ENCODE assay signal across 8 cellular contexts in the genomic region with DNA sequence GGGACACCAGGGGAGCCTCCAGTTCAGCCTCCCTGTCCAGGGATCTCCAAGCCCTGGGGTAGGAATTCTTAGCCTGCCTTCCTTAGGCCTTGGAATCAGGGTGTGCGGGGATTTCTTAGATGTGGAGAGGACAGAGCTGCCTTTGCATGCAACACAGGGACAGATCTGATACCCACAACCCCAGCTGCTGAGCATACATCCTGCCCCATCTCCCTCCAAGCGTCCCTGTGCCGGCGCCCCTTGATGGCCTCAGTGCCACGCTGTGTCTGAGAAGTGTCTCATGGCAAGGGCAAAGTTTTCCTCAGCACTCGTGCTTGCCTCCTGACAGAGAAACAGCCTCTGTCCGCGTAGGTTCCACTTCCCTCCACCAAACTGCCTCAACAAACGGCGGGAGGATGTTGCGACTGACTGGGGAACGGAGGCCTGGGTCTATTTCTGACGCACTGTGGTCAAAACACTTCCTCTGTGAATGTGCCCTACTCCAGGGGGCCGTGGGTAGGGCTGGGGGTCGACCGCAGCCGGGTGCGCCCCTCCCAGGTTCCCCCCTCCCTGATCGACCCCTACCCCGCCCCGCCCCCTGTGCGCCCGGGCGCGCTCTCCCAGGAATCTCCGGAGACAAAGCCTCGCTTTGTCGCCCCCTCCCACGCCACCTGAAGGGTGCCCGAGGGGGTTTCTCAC. TPM values are rescaled to one million over a fixed set of nuclear protein-coding genes. Genes with fewer than 3 reads are reported as not detected.
DNase-seq lines count a peak whose midpoint lies in the region; ATAC-seq, FAIRE-seq and TF ChIP-seq lines count a peak whose summit lies in the region.

No MANE protein-coding gene starts in this region.

- no peak for TF ChIP-seq EP300 in H1 (IDR thresholded peaks at IDR 0.05; ENCODE audit: borderline replicate concordance in 1 of 2, low read depth in 2 of 2, low read length in 2 of 2)

- TF ChIP-seq CTCF in NB4 (IDR thresholded peaks at IDR 0.05; ENCODE audit: low read depth, low read length), result no peak
- TF ChIP-seq CTCF in H1 (IDR thresholded peaks at IDR 0.05; ENCODE audit: control extremely low read depth in 1 of 3, insufficient read depth in 1 of 3, low read depth in 1 of 3, low read length in 3 of 3), result no peak

- peak overlapping the region; percentile 98 for H3K27ac Mint-ChIP-seq in activated CD4-positive, alpha-beta memory T cell treated with anti-CD3 and anti-CD28 coated beads, Interleukin-2, amount 10 ng/mL, durations not matched to agents 7 days and 5 days
- H3K27ac Mint-ChIP-seq in naive B cell, result peak overlapping the region; percentile 100

- H2BK15ac ChIP-seq in H1 (ENCODE audit: low read length), result no peak overlapping the region; the same call in 1 of the 2 replicates

- peak overlapping the region; percentile 86; the same call in 1 of the 2 replicates for H2BK5ac ChIP-seq in H1 (ENCODE audit: low read depth, low read length)

- TF ChIP-seq RAD21 in H1 (IDR thresholded peaks at IDR 0.05 in 1 of 2, conservative IDR thresholded peaks at IDR 0.05 in 1 of 2; ENCODE audit: low read depth in 2 of 2, low read length in 2 of 2), result no peak

- TF ChIP-seq POLR2A in NB4 (IDR thresholded peaks at IDR 0.05; ENCODE audit: extremely low read depth, insufficient read length) (peak; percentile 46), H1 (IDR thresholded peaks at IDR 0.05; ENCODE audit: control extremely low read depth in 1 of 2, low read depth in 2 of 2, low read length in 2 of 2) (no peak)

- no peak overlapping the region for H2AK5ac ChIP-seq in H1 (ENCODE audit: low read depth, low read length)

- peaks cover 18% of the 10 kb centered on the region; the same call in 1 of the 2 replicates for H3K79me2 ChIP-seq in GM23248 (ENCODE audit: insufficient read depth)
- no peaks in the 10 kb centered on the region; a peak in 1 of 4 replicates for H3K79me2 ChIP-seq in H1 (ENCODE audit: control insufficient read depth in 1 of 2, insufficient read depth in 2 of 2, low read length in 2 of 2)

- DNase-seq in GF-D8 (lab: John Stamatoyannopoulos, UW), result peak; percentile 22
- DNase-seq in GM23248, result peak; percentile 69
- DNase-seq in NB4 (ENCODE audit: low read depth), result peak; percentile 93
- DNase-seq in activated CD4-positive, alpha-beta memory T cell treated with anti-CD3 and anti-CD28 coated beads, Interleukin-2, amount 10 ng/mL, durations not matched to agents 7 days and 5 days, result peak; percentile 79
- no peak for DNase-seq in H1 (ENCODE audit: low read depth in 1 of 2, low spot score in 2 of 2)
- peak; percentile 96 for DNase-seq in naive B cell

- no peak overlapping the region for H2BK20ac ChIP-seq in H1 (ENCODE audit: low read length)

- H3K27ac ChIP-seq in GM23248 (peak overlapping the region; percentile 41), H1 (ENCODE audit: low read depth, low read length) (no peak overlapping the region), stomach smooth muscle (ENCODE audit: low read length) (no peak overlapping the region)

- H4K20me1 ChIP-seq in GM23248 (ENCODE audit: insufficient read depth), result no peaks in the 10 kb centered on the region
- peaks cover 0 to 2% of the 10 kb centered on the region in 2 experiments for H4K20me1 ChIP-seq in H1 (replicated peaks in 1 of 2; ENCODE audit: control insufficient read depth in 1 of 2, insufficient read depth in 2 of 2, low read length in 2 of 2)

- H4K8ac ChIP-seq in H1 (ENCODE audit: extremely low read depth, insufficient read depth, low read length), result peak overlapping the region; percentile 62

- H3K56ac ChIP-seq in H1 (replicated peaks; ENCODE audit: insufficient read length, low read depth, low read length), result no peak overlapping the region

- no peak overlapping the region for H2BK12ac ChIP-seq in H1 (ENCODE audit: low read depth, low read length)

- no peaks in the 10 kb centered on the region for H3K27me3 Mint-ChIP-seq in activated CD4-positive, alpha-beta memory T cell treated with anti-CD3 and anti-CD28 coated beads, Interleukin-2, amount 10 ng/mL, durations not matched to agents 7 days and 5 days
- no peaks in the 10 kb centered on the region for H3K27me3 Mint-ChIP-seq in naive B cell

- H3K9me3 ChIP-seq in GM23248 (ENCODE audit: low read depth), result no peaks in the 10 kb centered on the region
- no peaks in the 10 kb centered on the region for H3K9me3 ChIP-seq in H1 (ENCODE audit: insufficient read depth in 2 of 2, low read depth in 1 of 2, low read length in 1 of 2)
- no peaks in the 10 kb centered on the region for H3K9me3 ChIP-seq in stomach smooth muscle (ENCODE audit: control insufficient read depth in 2 of 2, low read length in 2 of 2)

- H2AFZ ChIP-seq in GM23248 (peak overlapping the region; percentile 82), H1 (ENCODE audit: low read length) (0 out of 2 replicates have a peak overlapping the region, but pooled peaks have one; percentile 15)

- H3K9me2 ChIP-seq in GM23248 (ENCODE audit: insufficient read depth), result no peaks in the 10 kb centered on the region

- no peak overlapping the region for H2BK120ac ChIP-seq in H1 (replicated peaks; ENCODE audit: low read depth, low read length)

- H3K18ac ChIP-seq in H1 (ENCODE audit: extremely low read depth, low read length), result peak overlapping the region; percentile 49

- peak overlapping the region; percentile 97 for H3K4me3 Mint-ChIP-seq in activated CD4-positive, alpha-beta memory T cell treated with anti-CD3 and anti-CD28 coated beads, Interleukin-2, amount 10 ng/mL, durations not matched to agents 7 days and 5 days
- peak overlapping the region; percentile 94 to 100 (median 99) for H3K4me3 Mint-ChIP-seq in naive B cell

- POLR2A ChIA-PET in activated CD4-positive, alpha-beta memory T cell treated with anti-CD3 and anti-CD28 coated beads, Interleukin-2, amount 10 ng/mL, durations not matched to agents 7 days and 5 days (lab: Charles Lee), result interaction anchor here (0.9 to 13.3 kb wide), 13 partner anchors 9 to 236 kb away, joined by 3 to 243 read pairs (median 8); partner anchors contain the start of genes AK9, CD164, FIG4 and PPIL6
- POLR2A ChIA-PET in H1 (lab: Charles Lee; ENCODE audit: partially characterized antibody), result interaction anchor here (1.2 to 7.5 kb wide), 3 partner anchors 8 to 44 kb away, joined by 3 to 85 read pairs (median 10); partner anchors contain the start of genes PPIL6 and SMPD2

- peak overlapping the region; percentile 83 for H3K4me3 ChIP-seq in GM23248
- H3K4me3 ChIP-seq in NB4 (ENCODE audit: low read depth, low read length), result peak overlapping the region; percentile 73
- peak overlapping the region; percentile 60 to 91 (median 84) for H3K4me3 ChIP-seq in H1 (ENCODE audit: extremely low read depth in 1 of 4, insufficient read depth in 2 of 4, low read depth in 3 of 4, low read length in 4 of 4)
- peak overlapping the region; percentile 73 to 83 for H3K4me3 ChIP-seq in stomach smooth muscle (ENCODE audit: low read length in 2 of 2)

- peak overlapping the region; percentile 15 for H4K5ac ChIP-seq in H1 (ENCODE audit: insufficient read length, low read depth, low read length)

- H3K23me2 ChIP-seq in H1 (ENCODE audit: low read depth, low read length), result peaks cover 8% of the 10 kb centered on the region

- H3K27me3 ChIP-seq in GM23248 (replicated peaks; ENCODE audit: insufficient read depth) (no peaks in the 10 kb centered on the region), H1 (replicated peaks in 1 of 4; ENCODE audit: control insufficient read depth in 3 of 4, extremely low read depth in 1 of 4, insufficient read depth in 3 of 4, low read length in 3 of 4) (no peaks in the 10 kb centered on the region), stomach smooth muscle (ENCODE audit: control insufficient read depth in 1 of 2, insufficient read depth in 2 of 2, low read length in 2 of 2) (peaks cover 2 to 23% of the 10 kb centered on the region in 2 donors)

- CTCF ChIA-PET in activated CD4-positive, alpha-beta memory T cell treated with anti-CD3 and anti-CD28 coated beads, Interleukin-2, amount 10 ng/mL, durations not matched to agents 7 days and 5 days (lab: Charles Lee), result interaction anchor here (0.8 to 6.6 kb wide), 7 partner anchors 13 to 585 kb away, joined by 3 to 36 read pairs (median 8); partner anchors contain the start of genes CD164, PPIL6 and SMPD2
- CTCF ChIA-PET in H1 (lab: Charles Lee; ENCODE audit: partially characterized antibody), result interaction anchor here (0.7 to 7.5 kb wide), 3 partner anchors 11 to 241 kb away, joined by 3 to 63 read pairs (median 7); partner anchors contain the start of genes PPIL6 and SMPD2

- H3K4me1 ChIP-seq in GM23248 (ENCODE audit: insufficient read depth) (peaks cover 21% of the 10 kb centered on the region), H1 (replicated peaks in 1 of 4; ENCODE audit: control insufficient read depth in 3 of 4, insufficient read depth in 4 of 4, low read length in 3 of 4) (peaks cover 4 to 17% (median 11%) of the 10 kb centered on the region in 4 experiments), stomach smooth muscle (ENCODE audit: control insufficient read depth, insufficient read depth, low read length) (peaks cover 17% of the 10 kb centered on the region)

- H3K4me1 Mint-ChIP-seq in activated CD4-positive, alpha-beta memory T cell treated with anti-CD3 and anti-CD28 coated beads, Interleukin-2, amount 10 ng/mL, durations not matched to agents 7 days and 5 days, result peaks cover 82% of the 10 kb centered on the region
- H3K4me1 Mint-ChIP-seq in naive B cell, result peaks cover 63 to 90% (median 84%) of the 10 kb centered on the region in 3 donors

- peaks cover 7% of the 10 kb centered on the region; the same call in 1 of the 2 replicates for H3K36me3 ChIP-seq in GM23248 (ENCODE audit: low read depth)
- peaks cover 0 to 16% (median 8%) of the 10 kb centered on the region in 4 experiments; a peak in 5 of 8 replicates for H3K36me3 ChIP-seq in H1 (ENCODE audit: control insufficient read depth in 2 of 4, insufficient read depth in 4 of 4, low read length in 3 of 4)
- H3K36me3 ChIP-seq in stomach smooth muscle (ENCODE audit: control insufficient read depth in 2 of 2, insufficient read depth in 2 of 2, low read length in 2 of 2), result no peaks in the 10 kb centered on the region

- no peak for FAIRE-seq in H1 (lab: Jason Lieb, UNC)

- peaks cover 42% of the 10 kb centered on the region for H3K36me3 Mint-ChIP-seq in activated CD4-positive, alpha-beta memory T cell treated with anti-CD3 and anti-CD28 coated beads, Interleukin-2, amount 10 ng/mL, durations not matched to agents 7 days and 5 days (ENCODE audit: low read depth)
- H3K36me3 Mint-ChIP-seq in naive B cell, result no peaks in the 10 kb centered on the region

- peak overlapping the region; percentile 63 for H3K4me2 ChIP-seq in GM23248 (ENCODE audit: unreplicated experiment)
- peak overlapping the region; percentile 86 to 87 for H3K4me2 ChIP-seq in H1 (ENCODE audit: insufficient read depth in 1 of 2, low read depth in 2 of 2, low read length in 2 of 2)

- in situ Hi-C loops in GM23248 (cut with MboI), result no loop called here

- no peak overlapping the region for H4K91ac ChIP-seq in H1 (replicated peaks; ENCODE audit: insufficient read length, low read length)

- H3K4ac ChIP-seq in H1 (replicated peaks; ENCODE audit: insufficient read length, low read depth, low read length), result peak overlapping the region; percentile 47

- ATAC-seq in naive B cell (ENCODE audit: low read depth in 2 of 2) (peak; percentile 62 to 65), GM18519 (IDR thresholded peaks at IDR 0.05; ENCODE audit: low FRiP score, unreplicated experiment) (no peak)

- WGBS in GM23248 (ENCODE audit: low coverage in 1 of 2, low lambda C conversion rate in 2 of 2, missing lambda C conversion rate in 2 of 2), 2 experiments, result 2 to 3% methylated on average over 17 to 30 of the region's 30 CpGs
- 26% methylated on average over 13 of the region's 30 CpGs; no CpG with 5 or more reads in 1 of the 2 experiments for WGBS in H1 (ENCODE audit: extremely low coverage in 1 of 2, insufficient coverage in 1 of 2, insufficient read length in 1 of 2, insufficient replicate concordance in 2 of 2, low coverage in 1 of 2, low lambda C conversion rate in 2 of 2, missing lambda C conversion rate in 1 of 2), 2 experiments

- H3K23ac ChIP-seq in H1 (ENCODE audit: insufficient read length), result no peak overlapping the region

- no peak overlapping the region for H3K14ac ChIP-seq in H1 (ENCODE audit: insufficient read length)

- no peaks in the 10 kb centered on the region; the same call in 1 of the 2 replicates for H3K79me1 ChIP-seq in H1 (ENCODE audit: low read depth, low read length)

- peaks cover 18% of the 10 kb centered on the region for H3F3A ChIP-seq in GM23248 (ENCODE audit: insufficient read depth)

- H3K9me3 Mint-ChIP-seq in activated CD4-positive, alpha-beta memory T cell treated with anti-CD3 and anti-CD28 coated beads, Interleukin-2, amount 10 ng/mL, durations not matched to agents 7 days and 5 days, result no peaks in the 10 kb centered on the region
- H3K9me3 Mint-ChIP-seq in naive B cell, result peaks cover 0 to 3% (median 0%) of the 10 kb centered on the region in 7 donors

- H3K9ac ChIP-seq in GM23248, result peak overlapping the region; percentile 91
- H3K9ac ChIP-seq in H1 (replicated peaks in 1 of 4; ENCODE audit: extremely low read depth in 1 of 4, low read depth in 3 of 4, low read length in 3 of 4), result peak overlapping the region in 3 of 4 experiments; percentile 16 to 60 (median 16); a peak in 4 of 7 replicates
- H3K9ac ChIP-seq in stomach smooth muscle (ENCODE audit: low read length in 2 of 2), result no peak overlapping the region

RNA-seq across cellular contexts. Expression of gene MICAL1, which starts 0.9 kb away (rescaled TPM):
- 57.8 and 60.6 TPM in 2 replicates for total RNA-seq in GM23248 (2014; rRNA removed; shearing (Covaris generic))
- polyA plus RNA-seq in GM23248 (2016; fragmentation: Nextera tagmentation; extraction: Ambion mirVana) (25.3 and 26.1 TPM in 2 replicates), H1 (2011; rRNA removed) (42.5 and 61.9 TPM in 2 replicates), naive B cell (ENCODE audit: low read depth in 6 of 6) (10 to 100 TPM in 5 of 6 donors, 1 to 10 TPM in 1; 8.4 to 26.7 (median 16.1) TPM)
- 100 to 1,000 TPM; 125 to 128 TPM for total RNA-seq in activated CD4-positive, alpha-beta memory T cell treated with anti-CD3 and anti-CD28 coated beads, Interleukin-2, amount 10 ng/mL, durations not matched to agents 7 days and 5 days
- 51.3 and 55.4 TPM in 2 replicates for total RNA-seq in H1 (2021; fragmentation: NEBNext Ultra II Directional; extraction: Animal tissue kit (Norgen Biotek cat#: 25700))
- polyA plus RNA-seq in H1 (2011; cell fraction: cytosol; rRNA removed), result 64.0 TPM
- 305 TPM for polyA plus RNA-seq in H1 (2011; cell fraction: nucleus; rRNA removed)
- polyA plus RNA-seq in H1 (2012, experiment 1 of 2), result 47.2 to 66.8 TPM (median 61.2 TPM) in 4 replicates
- polyA plus RNA-seq in H1 (2012, experiment 2 of 2), result 36.4 TPM
- polyA plus RNA-seq in H1 (2013, experiment 1 of 2), result 34.3 TPM
- polyA plus RNA-seq in H1 (2013, experiment 2 of 2), result 30.6 TPM
- polyA minus RNA-seq in H1 (2011; rRNA and poly(A)+ RNA removed), result 38.4 and 38.6 TPM in 2 replicates
- polyA minus RNA-seq in H1 (2011; cell fraction: cytosol; rRNA and poly(A)+ RNA removed), result 27.2 TPM
- 63.9 TPM for polyA minus RNA-seq in H1 (2011; cell fraction: nucleus; rRNA and poly(A)+ RNA removed)

RNA-seq across cellular contexts. Expression of gene SMPD2, which starts 14.1 kb away (rescaled TPM):
- total RNA-seq in GM23248 (2014; rRNA removed; shearing (Covaris generic)), result 6.4 and 14.2 TPM in 2 replicates
- 4.5 and 6.8 TPM in 2 replicates for polyA plus RNA-seq in GM23248 (2016; fragmentation: Nextera tagmentation; extraction: Ambion mirVana)
- total RNA-seq in activated CD4-positive, alpha-beta memory T cell treated with anti-CD3 and anti-CD28 coated beads, Interleukin-2, amount 10 ng/mL, durations not matched to agents 7 days and 5 days, result 10 to 100 TPM; 15.9 to 16.9 TPM
- 10.5 and 11.5 TPM in 2 replicates for total RNA-seq in H1 (2021; fragmentation: NEBNext Ultra II Directional; extraction: Animal tissue kit (Norgen Biotek cat#: 25700))
- polyA plus RNA-seq in H1 (2011; rRNA removed), result 15.6 and 17.2 TPM in 2 replicates
- polyA plus RNA-seq in H1 (2011; cell fraction: cytosol; rRNA removed), result 12.7 TPM
- 22.3 TPM for polyA plus RNA-seq in H1 (2011; cell fraction: nucleus; rRNA removed)
- 9.5 to 13.6 TPM (median 12.0 TPM) in 4 replicates for polyA plus RNA-seq in H1 (2012, experiment 1 of 2)
- polyA plus RNA-seq in H1 (2012, experiment 2 of 2), result 18.2 TPM
- 7.7 TPM for polyA plus RNA-seq in H1 (2013, experiment 1 of 2)
- 7.4 TPM for polyA plus RNA-seq in H1 (2013, experiment 2 of 2)
- polyA minus RNA-seq in H1 (2011; rRNA and poly(A)+ RNA removed), result 19.4 and 23.2 TPM in 2 replicates
- polyA minus RNA-seq in H1 (2011; cell fraction: cytosol; rRNA and poly(A)+ RNA removed), result 12.9 TPM
- polyA minus RNA-seq in H1 (2011; cell fraction: nucleus; rRNA and poly(A)+ RNA removed), result 29.9 TPM
- 10 to 100 TPM; 24.1 to 45.5 (median 33.5) TPM for polyA plus RNA-seq in naive B cell (ENCODE audit: low read depth in 6 of 6)

RNA-seq across cellular contexts. Expression of gene PPIL6, which starts 14.2 kb away (rescaled TPM):
- 3.5 and 3.7 TPM in 2 replicates for total RNA-seq in GM23248 (2014; rRNA removed; shearing (Covaris generic))
- polyA plus RNA-seq in GM23248 (2016; fragmentation: Nextera tagmentation; extraction: Ambion mirVana) (2.8 and 3.5 TPM in 2 replicates), H1 (2011; rRNA removed) (0.19 and 0.42 TPM in 2 replicates), naive B cell (ENCODE audit: low read depth in 6 of 6) (1 to 10 TPM; 1.1 to 3.9 (median 2.4) TPM)
- total RNA-seq in activated CD4-positive, alpha-beta memory T cell treated with anti-CD3 and anti-CD28 coated beads, Interleukin-2, amount 10 ng/mL, durations not matched to agents 7 days and 5 days, result not detected
- 1.3 and 1.5 TPM in 2 replicates for total RNA-seq in H1 (2021; fragmentation: NEBNext Ultra II Directional; extraction: Animal tissue kit (Norgen Biotek cat#: 25700))
- 0.84 TPM for polyA plus RNA-seq in H1 (2011; cell fraction: cytosol; rRNA removed)
- 0.39 TPM for polyA plus RNA-seq in H1 (2011; cell fraction: nucleus; rRNA removed)
- 0.44 to 1.5 TPM (median 0.61 TPM) in 4 replicates for polyA plus RNA-seq in H1 (2012, experiment 1 of 2)
- polyA plus RNA-seq in H1 (2012, experiment 2 of 2), result 0.13 TPM
- polyA plus RNA-seq in H1 (2013, experiment 1 of 2), result 0.55 TPM
- polyA plus RNA-seq in H1 (2013, experiment 2 of 2), result 0.40 TPM
- 1.1 TPM in 1 of 2 replicates, not detected in the other for polyA minus RNA-seq in H1 (2011; rRNA and poly(A)+ RNA removed)
- polyA minus RNA-seq in H1 (2011; cell fraction: cytosol; rRNA and poly(A)+ RNA removed), result not detected
- polyA minus RNA-seq in H1 (2011; cell fraction: nucleus; rRNA and poly(A)+ RNA removed), result 1.9 TPM

RNA-seq across cellular contexts. Expression of gene ZBTB24, which starts 28.4 kb away (rescaled TPM):
- total RNA-seq in GM23248 (2014; rRNA removed; shearing (Covaris generic)), result 6.8 and 7.6 TPM in 2 replicates
- 3.3 and 4.0 TPM in 2 replicates for polyA plus RNA-seq in GM23248 (2016; fragmentation: Nextera tagmentation; extraction: Ambion mirVana)
- total RNA-seq in activated CD4-positive, alpha-beta memory T cell treated with anti-CD3 and anti-CD28 coated beads, Interleukin-2, amount 10 ng/mL, durations not matched to agents 7 days and 5 days, result 10 to 100 TPM; 16.5 to 17.5 TPM
- total RNA-seq in H1 (2021; fragmentation: NEBNext Ultra II Directional; extraction: Animal tissue kit (Norgen Biotek cat#: 25700)), result 20.5 and 21.0 TPM in 2 replicates
- 5.9 and 7.5 TPM in 2 replicates for polyA plus RNA-seq in H1 (2011; rRNA removed)
- polyA plus RNA-seq in H1 (2011; cell fraction: cytosol; rRNA removed), result 7.7 TPM
- polyA plus RNA-seq in H1 (2011; cell fraction: nucleus; rRNA removed), result 6.5 TPM
- 8.0 to 12.5 TPM (median 9.3 TPM) in 4 replicates for polyA plus RNA-seq in H1 (2012, experiment 1 of 2)
- 1.4 TPM for polyA plus RNA-seq in H1 (2012, experiment 2 of 2)
- polyA plus RNA-seq in H1 (2013, experiment 1 of 2), result 10.2 TPM
- 9.3 TPM for polyA plus RNA-seq in H1 (2013, experiment 2 of 2)
- 17.3 and 22.3 TPM in 2 replicates for polyA minus RNA-seq in H1 (2011; rRNA and poly(A)+ RNA removed)
- 12.2 TPM for polyA minus RNA-seq in H1 (2011; cell fraction: cytosol; rRNA and poly(A)+ RNA removed)
- polyA minus RNA-seq in H1 (2011; cell fraction: nucleus; rRNA and poly(A)+ RNA removed), result 14.7 TPM
- 10 to 100 TPM; 12.0 to 18.5 (median 16.3) TPM for polyA plus RNA-seq in naive B cell (ENCODE audit: low read depth in 6 of 6)

Comparison
In these comparisons a context has a peak if more than half of its experiments do, and no peak if none do; other contexts are left out.
1. DNase-seq: peak in GF-D8 (single experiment), GM23248 (single experiment), NB4 (single experiment), activated CD4-positive, alpha-beta memory T cell treated with anti-CD3 and anti-CD28 coated beads, Interleukin-2, amount 10 ng/mL, durations not matched to agents 7 days and 5 days (single experiment) and naive B cell (single experiment); none in H1 (0 of 2).
2. H3K9ac ChIP-seq: peak in GM23248 (single experiment) and H1 (3 of 4); none in stomach smooth muscle (0 of 2).
3. Peak in every context shown above with its lines, with median percentiles within 50 percentile points of each other: H3K4me3 ChIP-seq.